In the genomic region with DNA sequence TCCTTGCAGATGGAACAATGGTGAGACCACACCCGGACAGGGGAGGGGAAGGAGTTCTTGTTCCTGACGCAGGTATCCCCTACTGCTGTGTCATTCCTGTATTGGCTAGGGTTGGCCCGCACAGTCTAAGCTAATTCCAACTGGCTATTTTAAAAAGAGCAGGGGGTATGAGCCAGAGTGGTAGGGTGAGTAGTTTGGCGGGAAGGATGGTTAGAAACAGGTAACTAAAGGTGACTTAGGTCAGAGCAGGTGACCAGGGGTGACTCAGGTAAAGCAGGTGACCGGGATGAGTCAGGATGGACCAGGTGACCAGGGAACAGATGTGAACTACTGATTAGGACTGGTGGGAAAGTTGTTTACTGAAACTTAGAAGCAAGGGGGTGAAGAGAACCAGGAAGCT, we compare ENCODE assay signal across 15 cellular contexts. TPM values are rescaled to one million over a fixed set of nuclear protein-coding genes. Genes with fewer than 3 reads are reported as not detected.
DNase-seq lines count a peak whose midpoint lies in the region; TF ChIP-seq lines count a peak whose summit lies in the region.
"Had no signal": no experiment of that assay in that cellular context is flagged by ENCODE, and none has a peak within 500 bp of the region (broad histone marks: within the 10 kb centered on the region; RNA-seq: fewer than 3 reads in every experiment).

No MANE protein-coding gene starts in this region.

- DNase-seq in SIG-M5 treated with dmso at 0.1 percent for 504 hours (lab: John Stamatoyannopoulos, UW; ENCODE audit: unreplicated experiment) (peak; percentile 11), SIG-M5 (lab: John Stamatoyannopoulos, UW) (no peak), Peyer's patch (peak in 2 of 3 donors; percentile 59 to 78), epithelial cell of proximal tubule (ENCODE audit: low read depth) (peak; percentile 15), progenitor cell of endocrine pancreas (ENCODE audit: low spot score, unreplicated experiment) (no peak), globus pallidus (ENCODE audit: low spot score) (no peak), posterior vena cava (ENCODE audit: low spot score) (no peak), T-helper 9 cell (no peak)
- DNase-seq: activated CD4-positive, CD25-positive, alpha-beta regulatory T cell; activated effector memory CD4-positive, alpha-beta T cell treated with anti-CD3 and anti-CD28 coated beads, Interleukin-2, amount 50 U/mL, for 16 hours; DMS 273 treated with DMSO at 0.1 percent for 48 hours; NCI-H1105 treated with DMSO at 0.1 percent for 48 hours; NCI-H748 treated with DMSO at 0.1 percent for 48 hours; SHP77 treated with DMSO at 0.1 percent for 48 hours had no signal

- no peak overlapping the region for H3K4me3 ChIP-seq in Peyer's patch
- H3K4me3 ChIP-seq in epithelial cell of proximal tubule (ENCODE audit: low read depth, low read length) = no peak overlapping the region
- H3K4me3 ChIP-seq: thoracic aorta had no signal

- H3K36me3 ChIP-seq in Peyer's patch = peaks cover 0 to 21% (median 0%) of the 10 kb centered on the region in 3 donors
- H3K36me3 ChIP-seq: thoracic aorta had no signal

- H3K9me3 ChIP-seq in Peyer's patch = no peaks in the 10 kb centered on the region
- H3K9me3 ChIP-seq: thoracic aorta had no signal

- H3K4me1 ChIP-seq in Peyer's patch = peaks cover 0 to 5% (median 0%) of the 10 kb centered on the region in 4 donors

- intact Hi-C loops in posterior vena cava (cut with DNase I) = no loop called here

- no peak for TF ChIP-seq CTCF in Peyer's patch (IDR thresholded peaks at IDR 0.05)
- TF ChIP-seq CTCF in epithelial cell of proximal tubule (conservative IDR thresholded peaks at IDR 0.05; ENCODE audit: low read depth, low read length) = no peak
- no peak for TF ChIP-seq CTCF in progenitor cell of endocrine pancreas (IDR thresholded peaks at IDR 0.05; ENCODE audit: unreplicated experiment)

- H3K4me1 Mint-ChIP-seq in progenitor cell of endocrine pancreas (ENCODE audit: low read depth) = peaks cover 23% of the 10 kb centered on the region

- peak overlapping the region; percentile 91 for H3K27ac Mint-ChIP-seq in progenitor cell of endocrine pancreas

- H3K36me3 Mint-ChIP-seq in progenitor cell of endocrine pancreas (ENCODE audit: insufficient read depth) = peaks cover 7% of the 10 kb centered on the region

- no peak for TF ChIP-seq POLR2A in Peyer's patch (IDR thresholded peaks at IDR 0.05)

- no peaks in the 10 kb centered on the region for H3K27me3 ChIP-seq in Peyer's patch

- no peak overlapping the region for H3K4me3 Mint-ChIP-seq in progenitor cell of endocrine pancreas (ENCODE audit: low read depth)

- no peaks in the 10 kb centered on the region for H3K27me3 Mint-ChIP-seq in progenitor cell of endocrine pancreas

- H3K27ac ChIP-seq in Peyer's patch = peak overlapping the region in 2 of 4 donors; percentile 58 to 61
- H3K27ac ChIP-seq: thoracic aorta had no signal

- no peaks in the 10 kb centered on the region for H3K9me3 Mint-ChIP-seq in progenitor cell of endocrine pancreas (ENCODE audit: low read depth)

RNA-seq across cellular contexts. Expression of a gene that starts 58.0 kb away (rescaled TPM):
- 10 to 100 TPM; 62.5 to 74.7 (median 69.3) TPM for total RNA-seq in Peyer's patch
- 6.4 and 12.5 TPM in 2 replicates for total RNA-seq in epithelial cell of proximal tubule
- total RNA-seq in progenitor cell of endocrine pancreas = 63.3 and 67.9 TPM in 2 replicates
- 10 to 100 TPM; 46.5 to 61.2 TPM for total RNA-seq in posterior vena cava

Comparison
In these comparisons a context has a peak if more than half of its experiments do, and no peak if none do; other contexts are left out.
1. DNase-seq: peak in SIG-M5 treated with dmso at 0.1 percent for 504 hours (single experiment), Peyer's patch (2 of 3) and epithelial cell of proximal tubule (single experiment); none in SIG-M5 (single experiment), progenitor cell of endocrine pancreas (single experiment), globus pallidus (single experiment), posterior vena cava (single experiment) and T-helper 9 cell (single experiment).